22 cellular contexts compared by ENCODE assay signal in the genomic region with DNA sequence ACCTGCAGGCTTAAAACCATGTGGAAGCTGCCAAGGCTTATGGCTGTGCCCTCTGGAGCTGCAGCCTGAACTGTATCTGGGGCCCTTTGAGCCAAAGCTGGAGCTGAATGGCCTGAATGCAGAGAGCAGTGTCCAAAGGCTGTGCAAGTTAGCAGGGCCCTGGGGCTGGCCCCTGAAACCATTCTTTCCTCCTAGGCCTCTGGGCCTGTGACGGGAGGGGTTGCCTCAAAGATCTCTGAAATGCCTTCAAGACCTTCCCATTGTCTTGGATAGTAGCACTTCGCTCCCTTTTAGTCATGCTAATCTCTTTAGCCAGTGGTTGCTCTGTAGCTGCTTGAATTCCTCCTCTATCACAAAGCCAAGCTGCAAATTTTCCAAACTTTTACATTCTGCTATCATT. TPM values are rescaled to one million over a fixed set of nuclear protein-coding genes. Genes with fewer than 3 reads are reported as not detected.
A peak's percentile ranks its signal among the peaks of the same experiment; 100 is the strongest.
DNase-seq lines count a peak whose midpoint lies in the region; ATAC-seq, FAIRE-seq and TF ChIP-seq lines count a peak whose summit lies in the region.
"Had no signal": no experiment of that assay in that cellular context is flagged by ENCODE, and none has a peak within 500 bp of the region (broad histone marks: within the 10 kb centered on the region; RNA-seq: fewer than 3 reads in every experiment).

No MANE protein-coding gene starts in this region.

- no peak overlapping the region for H2AFZ ChIP-seq in GM23338

- H3K36me3 ChIP-seq in GM23338 (ENCODE audit: insufficient read depth) (peaks cover 5% of the 10 kb centered on the region; the same call in 1 of the 2 replicates), NT2/D1 (ENCODE audit: insufficient read depth, insufficient read length, low read length) (no peaks in the 10 kb centered on the region)
- H3K36me3 ChIP-seq: BE2C had no signal

- no peak overlapping the region for H3K9ac ChIP-seq in NT2/D1 (ENCODE audit: insufficient read length, low read depth)

- H3K4me3 ChIP-seq in A549 (no peak overlapping the region), GM23338 (no peak overlapping the region), NT2/D1 (ENCODE audit: insufficient read length, low read depth) (no peak overlapping the region)

- TF ChIP-seq POLR2A in A549 (IDR thresholded peaks at IDR 0.05; ENCODE audit: low read length), result no peak

- H3K4me3 Mint-ChIP-seq in GM23338, result no peak overlapping the region
- no peak overlapping the region for H3K4me3 Mint-ChIP-seq in activated CD4-positive, alpha-beta T cell treated with anti-CD3 and anti-CD28 coated beads, Interleukin-2, amount 10 ng/mL, durations not matched to agents 7 days and 5 days
- no peak overlapping the region for H3K4me3 Mint-ChIP-seq in activated T-helper 17 cell treated with anti-CD3 and anti-CD28 coated beads, Interleukin-2, amount 50 U/mL, for 72 hours
- H3K4me3 Mint-ChIP-seq: CD4-positive, alpha-beta memory T cell had no signal

- no peaks in the 10 kb centered on the region for H3K4me1 Mint-ChIP-seq in GM23338
- no peaks in the 10 kb centered on the region for H3K4me1 Mint-ChIP-seq in activated CD4-positive, alpha-beta T cell treated with anti-CD3 and anti-CD28 coated beads, Interleukin-2, amount 10 ng/mL, durations not matched to agents 7 days and 5 days
- H3K4me1 Mint-ChIP-seq in activated T-helper 17 cell treated with anti-CD3 and anti-CD28 coated beads, Interleukin-2, amount 50 U/mL, for 72 hours, result no peaks in the 10 kb centered on the region
- H3K4me1 Mint-ChIP-seq: CD4-positive, alpha-beta memory T cell had no signal

- H3K79me2 ChIP-seq in GM23338 (replicated peaks; ENCODE audit: insufficient read depth), result no peaks in the 10 kb centered on the region

- TF ChIP-seq RAD21 in A549 (conservative IDR thresholded peaks at IDR 0.05 in 1 of 2, IDR thresholded peaks at IDR 0.05 in 1 of 2), result no peak

- no peak for FAIRE-seq in A549 (lab: Jason Lieb, UNC)
- FAIRE-seq: A204.1, G401.6, GM12892, H1 had no signal

- ATAC-seq in A549, result no peak
- ATAC-seq in GM23338, result no peak
- no peak for ATAC-seq in activated T-helper 17 cell treated with anti-CD3 and anti-CD28 coated beads, Interleukin-2, amount 50 U/mL, for 72 hours (replicated peaks)

- TF ChIP-seq EP300 in A549 (IDR thresholded peaks at IDR 0.05), result no peak

- H3K9me3 Mint-ChIP-seq in GM23338, result peaks cover 28% of the 10 kb centered on the region
- H3K9me3 Mint-ChIP-seq in activated CD4-positive, alpha-beta T cell treated with anti-CD3 and anti-CD28 coated beads, Interleukin-2, amount 10 ng/mL, durations not matched to agents 7 days and 5 days, result no peaks in the 10 kb centered on the region
- H3K9me3 Mint-ChIP-seq in activated T-helper 17 cell treated with anti-CD3 and anti-CD28 coated beads, Interleukin-2, amount 50 U/mL, for 72 hours, result peaks cover 6% of the 10 kb centered on the region

- H3K4me1 ChIP-seq in A549 (no peaks in the 10 kb centered on the region), GM23338 (ENCODE audit: insufficient read depth) (no peaks in the 10 kb centered on the region), NT2/D1 (ENCODE audit: insufficient read depth, insufficient read length) (no peaks in the 10 kb centered on the region)
- H3K4me1 ChIP-seq: BE2C had no signal

- H4K20me1 ChIP-seq in GM23338 (replicated peaks; ENCODE audit: insufficient read depth), result no peaks in the 10 kb centered on the region

- H3F3A ChIP-seq in GM23338 (replicated peaks; ENCODE audit: low read depth), result no peaks in the 10 kb centered on the region

- no peak overlapping the region for H3K27ac ChIP-seq in A549
- no peak overlapping the region for H3K27ac ChIP-seq in GM23338 (ENCODE audit: low read depth)
- H3K27ac ChIP-seq: 22Rv1 had no signal

- H3K27me3 ChIP-seq in GM23338 (ENCODE audit: insufficient read depth) (no peaks in the 10 kb centered on the region), NT2/D1 (ENCODE audit: insufficient read depth, insufficient read length) (peaks cover 2% of the 10 kb centered on the region)
- H3K27me3 ChIP-seq: BE2C had no signal

- DNase-seq in A549 (ENCODE audit: low read depth in 1 of 2, low spot score in 1 of 2), result no peak
- DNase-seq in GM23338 (ENCODE audit: low spot score), result peak; percentile 1
- peak; percentile 56 for DNase-seq in NT2/D1 (ENCODE audit: low read depth, low spot score)
- no peak for DNase-seq in hippocampal formation (lab: John Stamatoyannopoulos, UW)
- no peak for DNase-seq in activated CD4-positive, alpha-beta T cell treated with anti-CD3 and anti-CD28 coated beads, Interleukin-2, amount 10 ng/mL, durations not matched to agents 7 days and 5 days
- DNase-seq: ACHN; AML-193; BE2C; C1 segment of cervical spinal cord; Calu3; CD4-positive, alpha-beta memory T cell; COR-L47; DMS53; DMS79 treated with DMSO at 0.1 percent for 48 hours; H7; HCEC 1CT had no signal

- TF ChIP-seq CTCF in A549 (IDR thresholded peaks at IDR 0.05) (no peak), GM23338 (conservative IDR thresholded peaks at IDR 0.05; ENCODE audit: low read depth in 2 of 2) (no peak)

- no peaks in the 10 kb centered on the region for H3K9me2 ChIP-seq in GM23338 (ENCODE audit: insufficient read depth)

- H3K27me3 Mint-ChIP-seq in GM23338 (ENCODE audit: insufficient read depth, low read depth, poor library complexity), result peaks cover 3% of the 10 kb centered on the region
- H3K27me3 Mint-ChIP-seq in activated CD4-positive, alpha-beta T cell treated with anti-CD3 and anti-CD28 coated beads, Interleukin-2, amount 10 ng/mL, durations not matched to agents 7 days and 5 days, result peaks cover 10% of the 10 kb centered on the region
- H3K27me3 Mint-ChIP-seq in activated T-helper 17 cell treated with anti-CD3 and anti-CD28 coated beads, Interleukin-2, amount 50 U/mL, for 72 hours, result peaks cover 13% of the 10 kb centered on the region

- POLR2A ChIA-PET in A549 (lab: Yijun Ruan, JAX), result no interaction called here
- POLR2A ChIA-PET in activated CD4-positive, alpha-beta T cell treated with anti-CD3 and anti-CD28 coated beads, Interleukin-2, amount 10 ng/mL, durations not matched to agents 7 days and 5 days (lab: Charles Lee), result no interaction called here

- H3K4me2 ChIP-seq in A549 (no peak overlapping the region), GM23338 (no peak overlapping the region)

- H3K9me3 ChIP-seq in A549 (0 out of 3 replicates have a peak, but pooled peaks cover 3% of the 10 kb centered on the region), NT2/D1 (ENCODE audit: insufficient read depth, low read length) (peaks cover 24% of the 10 kb centered on the region)
- H3K9me3 ChIP-seq: BE2C had no signal

- CTCF ChIA-PET in A549 (lab: Yijun Ruan, JAX), result interaction anchor here (1.3 kb wide), 1 partner anchor 165 kb away, joined by 4 read pairs; no protein-coding TSS in a partner anchor
- CTCF ChIA-PET in activated CD4-positive, alpha-beta T cell treated with anti-CD3 and anti-CD28 coated beads, Interleukin-2, amount 10 ng/mL, durations not matched to agents 7 days and 5 days (lab: Charles Lee), result no interaction called here

- WGBS in A549 (ENCODE audit: missing lambda C conversion rate), result 2% methylated on average over 2 of the region's 2 CpGs

- H3K27ac Mint-ChIP-seq in GM23338, result no peak overlapping the region
- H3K27ac Mint-ChIP-seq in activated CD4-positive, alpha-beta T cell treated with anti-CD3 and anti-CD28 coated beads, Interleukin-2, amount 10 ng/mL, durations not matched to agents 7 days and 5 days, result no peak overlapping the region
- no peak overlapping the region for H3K27ac Mint-ChIP-seq in activated T-helper 17 cell treated with anti-CD3 and anti-CD28 coated beads, Interleukin-2, amount 50 U/mL, for 72 hours
- H3K27ac Mint-ChIP-seq: CD4-positive, alpha-beta memory T cell had no signal

- H3K36me3 Mint-ChIP-seq in GM23338 (ENCODE audit: low read depth), result peaks cover 15% of the 10 kb centered on the region
- H3K36me3 Mint-ChIP-seq in activated CD4-positive, alpha-beta T cell treated with anti-CD3 and anti-CD28 coated beads, Interleukin-2, amount 10 ng/mL, durations not matched to agents 7 days and 5 days (ENCODE audit: low read depth), result no peaks in the 10 kb centered on the region
- H3K36me3 Mint-ChIP-seq in activated T-helper 17 cell treated with anti-CD3 and anti-CD28 coated beads, Interleukin-2, amount 50 U/mL, for 72 hours (ENCODE audit: low read depth), result no peaks in the 10 kb centered on the region

RNA-seq across cellular contexts. Expression of a gene that starts 12.8 kb away (rescaled TPM):
- polyA plus RNA-seq in A549 (2011; rRNA removed), result 38.7 and 52.4 TPM in 2 replicates
- 11.8 and 15.7 TPM in 2 replicates for polyA plus RNA-seq in A549 (2012; cell fraction: cytosol; rRNA removed)
- 2.4 and 4.1 TPM in 2 replicates for polyA plus RNA-seq in A549 (2012; cell fraction: nucleus; rRNA removed)
- 33.6 to 38.7 TPM (median 34.7 TPM) in 3 replicates for polyA plus RNA-seq in A549 (2017; fragmentation: RNase III; extraction: RNeasy Plus Mini Kit Qiagen cat#74134 plus additional on column Dnase treatment)
- 2.7 and 4.1 TPM in 2 replicates for polyA minus RNA-seq in A549 (2011; rRNA and poly(A)+ RNA removed)
- total RNA-seq in GM23338 (2014; rRNA removed; shearing (Covaris generic)), result 17.1 and 19.8 TPM in 2 replicates
- 36.5 and 39.1 TPM in 2 replicates for polyA plus RNA-seq in GM23338 (2016; fragmentation: Nextera tagmentation; extraction: Ambion mirVana)
- 1 to 10 TPM; 1.5 to 1.8 TPM for total RNA-seq in activated CD4-positive, alpha-beta T cell treated with anti-CD3 and anti-CD28 coated beads, Interleukin-2, amount 10 ng/mL, durations not matched to agents 7 days and 5 days
- 1 to 10 TPM in 1 of 2 donors, under 1 TPM in 1; 0.80 to 1.3 TPM for total RNA-seq in activated T-helper 17 cell treated with anti-CD3 and anti-CD28 coated beads, Interleukin-2, amount 50 U/mL, for 72 hours

RNA-seq across cellular contexts. Expression of a gene that starts 13.7 kb away (rescaled TPM):
- polyA plus RNA-seq in A549 (2011; rRNA removed) (0.43 and 0.44 TPM in 2 replicates), A549 (2017; fragmentation: RNase III; extraction: RNeasy Plus Mini Kit Qiagen cat#74134 plus additional on column Dnase treatment) (0.18 to 0.29 TPM (median 0.24 TPM) in 3 replicates), GM23338 (2016; fragmentation: Nextera tagmentation; extraction: Ambion mirVana) (0.26 and 0.89 TPM in 2 replicates)
- 0.05 TPM in 2 replicates for polyA plus RNA-seq in A549 (2012; cell fraction: cytosol; rRNA removed)
- polyA plus RNA-seq in A549 (2012; cell fraction: nucleus; rRNA removed), result 0.01 TPM in 2 replicates
- 0.19 and 0.25 TPM in 2 replicates for polyA minus RNA-seq in A549 (2011; rRNA and poly(A)+ RNA removed)
- total RNA-seq in GM23338 (2014; rRNA removed; shearing (Covaris generic)), result 1.1 and 1.4 TPM in 2 replicates
- under 1 TPM; 0.10 to 0.25 TPM for total RNA-seq in activated CD4-positive, alpha-beta T cell treated with anti-CD3 and anti-CD28 coated beads, Interleukin-2, amount 10 ng/mL, durations not matched to agents 7 days and 5 days
- total RNA-seq in activated T-helper 17 cell treated with anti-CD3 and anti-CD28 coated beads, Interleukin-2, amount 50 U/mL, for 72 hours, result under 1 TPM; 0.13 to 0.29 TPM

RNA-seq across cellular contexts. Expression of a gene that starts 16.5 kb away (rescaled TPM):
- not detected in 2 replicates for polyA plus RNA-seq in A549 (2011; rRNA removed)
- not detected in 2 replicates for polyA plus RNA-seq in A549 (2012; cell fraction: cytosol; rRNA removed)
- polyA plus RNA-seq in A549 (2012; cell fraction: nucleus; rRNA removed), result not detected in 2 replicates
- not detected in 3 replicates for polyA plus RNA-seq in A549 (2017; fragmentation: RNase III; extraction: RNeasy Plus Mini Kit Qiagen cat#74134 plus additional on column Dnase treatment)
- polyA minus RNA-seq in A549 (2011; rRNA and poly(A)+ RNA removed), result not detected in 2 replicates
- not detected in 2 replicates for total RNA-seq in GM23338 (2014; rRNA removed; shearing (Covaris generic))
- not detected in 2 replicates for polyA plus RNA-seq in GM23338 (2016; fragmentation: Nextera tagmentation; extraction: Ambion mirVana)
- total RNA-seq in activated CD4-positive, alpha-beta T cell treated with anti-CD3 and anti-CD28 coated beads, Interleukin-2, amount 10 ng/mL, durations not matched to agents 7 days and 5 days, result not detected
- total RNA-seq in activated T-helper 17 cell treated with anti-CD3 and anti-CD28 coated beads, Interleukin-2, amount 50 U/mL, for 72 hours, result not detected
- total RNA-seq: Calu3; CD4-positive, alpha-beta memory T cell; H1; H7 had no signal
- polyA plus RNA-seq: CD4-positive, alpha-beta memory T cell; H1 had no signal

Comparison
In these comparisons a context has a peak if more than half of its experiments do, and no peak if none do; other contexts are left out.
1. DNase-seq: peak in GM23338 (single experiment) and NT2/D1 (single experiment); none in A549 (0 of 2), hippocampal formation (0 of 2) and activated CD4-positive, alpha-beta T cell treated with anti-CD3 and anti-CD28 coated beads, Interleukin-2, amount 10 ng/mL, durations not matched to agents 7 days and 5 days (single experiment).